In genomic region chr6:87701676-87702588, GRCh38 we compare ENCODE assay signal across 1 cellular context.
TF ChIP-seq lines count a peak whose summit lies in the region.

AKIRIN2 (minus strand) TSS chr6:87702233; CDS start chr6:87701684, 549 bp downstream.

TF ChIP-seq in HEK293, 187 proteins besides CTCF, POLR2A, EP300 and RAD21 (continued from another document and continues in another):
- peak; percentile 70; the same call in 1 of the 2 replicates for TF ChIP-seq ZNF837 (tag by site-specific recombination; IDR thresholded peaks at IDR 0.05)
- peak; percentile 88 for TF ChIP-seq SP7 (tag by site-specific recombination; IDR thresholded peaks at IDR 0.05)
- TF ChIP-seq ZBTB20 (tag by site-specific recombination; IDR thresholded peaks at IDR 0.05) = peak; percentile 100
- TF ChIP-seq ZNF768 (tag by site-specific recombination; IDR thresholded peaks at IDR 0.05) = 0 out of 2 replicates have a peak, but pooled peaks have one; percentile 20
- peak; percentile 98 for TF ChIP-seq ZNF76 (tag by site-specific recombination; IDR thresholded peaks at IDR 0.05; ENCODE audit: borderline replicate concordance, low read depth)
- peak; percentile 98 for TF ChIP-seq SP3 (tag by site-specific recombination; IDR thresholded peaks at IDR 0.05)
- TF ChIP-seq ZNF639 (tag by site-specific recombination; IDR thresholded peaks at IDR 0.05) = peak; percentile 84
- no peak for TF ChIP-seq ZNF248 (tag by site-specific recombination; IDR thresholded peaks at IDR 0.05)
- peak; percentile 50 for TF ChIP-seq ZNF366 (tag by site-specific recombination; conservative IDR thresholded peaks at IDR 0.05)
- TF ChIP-seq PRDM1 (tag by site-specific recombination; IDR thresholded peaks at IDR 0.05) = peak; percentile 97; the same call in 1 of the 2 replicates
- peak; percentile 77 for TF ChIP-seq ZNF398 (tag by site-specific recombination; IDR thresholded peaks at IDR 0.05)
- no peak for TF ChIP-seq ZBTB44 (tag by site-specific recombination; IDR thresholded peaks at IDR 0.05)
- TF ChIP-seq ZNF146 (tag by site-specific recombination; IDR thresholded peaks at IDR 0.05) = peak; percentile 58
- peak; percentile 90 for TF ChIP-seq KLF17 (tag by site-specific recombination; IDR thresholded peaks at IDR 0.05)
- no peak for TF ChIP-seq ZNF302 (tag by site-specific recombination; IDR thresholded peaks at IDR 0.05; ENCODE audit: low read depth)
- TF ChIP-seq ZNF391 (tag by site-specific recombination; IDR thresholded peaks at IDR 0.05; ENCODE audit: borderline replicate concordance, low read depth) = peak; percentile 78
- TF ChIP-seq MYNN (tag by site-specific recombination; IDR thresholded peaks at IDR 0.05; ENCODE audit: borderline replicate concordance) = no peak
- TF ChIP-seq ZNF660 (tag by site-specific recombination; IDR thresholded peaks at IDR 0.05) = no peak; the same call in none of the 2 replicates
- TF ChIP-seq PRDM4 (tag by site-specific recombination; IDR thresholded peaks at IDR 0.05) = peak; percentile 66; the same call in 1 of the 2 replicates
- TF ChIP-seq ZBTB1 (tag by site-specific recombination; IDR thresholded peaks at IDR 0.05) = peak; percentile 57; the same call in 1 of the 2 replicates
- peak; percentile 89 for TF ChIP-seq ZXDB (tag by site-specific recombination; IDR thresholded peaks at IDR 0.05)
- TF ChIP-seq GLIS1 (tag by site-specific recombination; IDR thresholded peaks at IDR 0.05) = peak; percentile 58
- peak; percentile 58; the same call in 1 of the 2 replicates for TF ChIP-seq ZFP69B (tag by site-specific recombination; IDR thresholded peaks at IDR 0.05)
- TF ChIP-seq PATZ1 (tag by site-specific recombination; IDR thresholded peaks at IDR 0.05) = peak; percentile 87
- peak; percentile 92 for TF ChIP-seq ZIC2 (tag by site-specific recombination; IDR thresholded peaks at IDR 0.05)
- no peak; the same call in 1 of the 2 replicates for TF ChIP-seq ZNF558 (tag by site-specific recombination; IDR thresholded peaks at IDR 0.05)
- no peak for TF ChIP-seq ZNF514 (tag by site-specific recombination; IDR thresholded peaks at IDR 0.05)
- peak; percentile 45; the same call in 1 of the 2 replicates for TF ChIP-seq ZEB2 (tag by site-specific recombination; IDR thresholded peaks at IDR 0.05)
- TF ChIP-seq SCRT2 (tag by site-specific recombination; IDR thresholded peaks at IDR 0.05) = no peak
- TF ChIP-seq WT1 (tag by site-specific recombination; IDR thresholded peaks at IDR 0.05) = peak; percentile 57
- peak; percentile 90 for TF ChIP-seq ZFHX2 (tag by site-specific recombination; conservative IDR thresholded peaks at IDR 0.05)
- TF ChIP-seq ZNF362 (tag by site-specific recombination; IDR thresholded peaks at IDR 0.05) = peak; percentile 90
- no peak for TF ChIP-seq ZNF510 (tag by site-specific recombination; IDR thresholded peaks at IDR 0.05; ENCODE audit: insufficient replicate concordance)
- TF ChIP-seq ZNF513 (tag by site-specific recombination; IDR thresholded peaks at IDR 0.05) = peak; percentile 24; the same call in 1 of the 2 replicates
- 0 out of 2 replicates have a peak, but pooled peaks have one; percentile 24 for TF ChIP-seq ZNF585B (tag by site-specific recombination; IDR thresholded peaks at IDR 0.05)
- no peak for TF ChIP-seq ZNF19 (tag by site-specific recombination; IDR thresholded peaks at IDR 0.05; ENCODE audit: low read depth)
- no peak for TF ChIP-seq ZNF521 (tag by site-specific recombination; IDR thresholded peaks at IDR 0.05)
- peak; percentile 38; the same call in 1 of the 2 replicates for TF ChIP-seq TSHZ1 (tag by site-specific recombination; IDR thresholded peaks at IDR 0.05; ENCODE audit: borderline replicate concordance)
- TF ChIP-seq ZNF184 (tag by site-specific recombination; IDR thresholded peaks at IDR 0.05) = peak; percentile 42; the same call in 1 of the 2 replicates
- no peak for TF ChIP-seq ZNF280C (tag by site-specific recombination; IDR thresholded peaks at IDR 0.05)
- peak; percentile 75 for TF ChIP-seq MZF1 (tag by site-specific recombination; IDR thresholded peaks at IDR 0.05; ENCODE audit: borderline replicate concordance)
- TF ChIP-seq ZNF223 (tag by site-specific recombination; IDR thresholded peaks at IDR 0.05) = 0 out of 2 replicates have a peak, but pooled peaks have one; percentile 54
- no peak for TF ChIP-seq ZNF571 (tag by site-specific recombination; IDR thresholded peaks at IDR 0.05)
